20 cellular contexts compared by ENCODE assay signal in genomic region chr16:74841904-74842303, GRCh38.
A peak's percentile ranks its signal among the peaks of the same experiment; 100 is the strongest.
DNase-seq lines count a peak whose midpoint lies in the region; ATAC-seq and TF ChIP-seq lines count a peak whose summit lies in the region.
"Had no signal": no experiment of that assay in that cellular context is flagged by ENCODE, and none has a peak within 500 bp of the region (broad histone marks: within the 10 kb centered on the region; RNA-seq: fewer than 3 reads in every experiment).

No MANE protein-coding gene starts in this region.

- H3K27me3 ChIP-seq in CD4-positive, CD25-positive, alpha-beta regulatory T cell (ENCODE audit: control insufficient read depth, insufficient read depth, low read length): no peaks in the 10 kb centered on the region
- H3K27me3 ChIP-seq in esophagus squamous epithelium (no peaks in the 10 kb centered on the region), PC-3 (ENCODE audit: low read length) (no peaks in the 10 kb centered on the region), ascending aorta (no peaks in the 10 kb centered on the region)
- H3K27me3 ChIP-seq: BLaER1 treated with 17β-estradiol and CSF1 and Interleukin-3, amounts not matched to agents 10 nM and 100 nM had no signal

- H3K4me3 ChIP-seq in CD4-positive, CD25-positive, alpha-beta regulatory T cell (ENCODE audit: low read depth, low read length): no peak overlapping the region
- H3K4me3 ChIP-seq in esophagus squamous epithelium: no peak overlapping the region
- no peak overlapping the region for H3K4me3 ChIP-seq in PC-3 (ENCODE audit: low read length)
- no peak overlapping the region for H3K4me3 ChIP-seq in ascending aorta
- H3K4me3 ChIP-seq: BLaER1 treated with 17β-estradiol and CSF1 and Interleukin-3, amounts not matched to agents 10 nM and 100 nM; GM12878; GM23338 had no signal

- peak overlapping the region in 2 of 3 donors; percentile 3 to 32 for H3K27ac Mint-ChIP-seq in CD4-positive, CD25-positive, alpha-beta regulatory T cell
- no peak overlapping the region for H3K27ac Mint-ChIP-seq in MCF 10A (ENCODE audit: low read depth, unreplicated experiment)
- H3K27ac Mint-ChIP-seq: GM23338, HFFc6 had no signal

- H3K27me3 Mint-ChIP-seq in CD4-positive, CD25-positive, alpha-beta regulatory T cell: peaks cover 18% of the 10 kb centered on the region
- H3K27me3 Mint-ChIP-seq in MCF 10A (ENCODE audit: insufficient read depth, unreplicated experiment): peaks cover 12% of the 10 kb centered on the region

- DNase-seq in NCI-H2171 treated with DMSO at 0.1 percent for 48 hours (lab: John Stamatoyannopoulos, UW) (peak; percentile 8), NCI-H2171 (lab: John Stamatoyannopoulos, UW) (no peak), RWPE1 (ENCODE audit: low spot score) (no peak), esophagus squamous epithelium (lab: John Stamatoyannopoulos, UW) (no peak), PC-3 (no peak), ascending aorta (ENCODE audit: low spot score in 2 of 2) (no peak), MCF 10A (ENCODE audit: unreplicated experiment) (no peak)
- no peak for DNase-seq in CD4-positive, CD25-positive, alpha-beta regulatory T cell
- DNase-seq: 8988T; CD8-positive, alpha-beta memory T cell; COR-L47; DMS79 treated with DMSO at 0.1 percent for 48 hours; EL; HCEC 1CT; HFFc6; IMR-90 had no signal

- H3K79me2 ChIP-seq in PC-3 (ENCODE audit: low read length): no peaks in the 10 kb centered on the region

- no peak overlapping the region for H3K9ac ChIP-seq in PC-3 (ENCODE audit: low read length)
- H3K9ac ChIP-seq: BLaER1 treated with 17β-estradiol and CSF1 and Interleukin-3, amounts not matched to agents 10 nM and 100 nM had no signal

- TF ChIP-seq POLR2A in esophagus squamous epithelium (IDR thresholded peaks at IDR 0.05): no peak

- H3K36me3 Mint-ChIP-seq in CD4-positive, CD25-positive, alpha-beta regulatory T cell: no peaks in the 10 kb centered on the region
- no peaks in the 10 kb centered on the region for H3K36me3 Mint-ChIP-seq in MCF 10A (ENCODE audit: insufficient read depth, unreplicated experiment)
- H3K36me3 Mint-ChIP-seq: CD8-positive, alpha-beta memory T cell had no signal

- BruUV-seq in PC-3 (replicated peaks; lab: Mats Ljungman, UMichigan) (no TSS peak), MCF 10A (replicated peaks; lab: Mats Ljungman, UMichigan) (no TSS peak)

- no peaks in the 10 kb centered on the region for H3K36me3 ChIP-seq in CD4-positive, CD25-positive, alpha-beta regulatory T cell (ENCODE audit: control insufficient read depth, insufficient read depth, low read length)
- no peaks in the 10 kb centered on the region for H3K36me3 ChIP-seq in esophagus squamous epithelium
- no peaks in the 10 kb centered on the region for H3K36me3 ChIP-seq in PC-3 (ENCODE audit: low read depth, low read length)
- no peaks in the 10 kb centered on the region for H3K36me3 ChIP-seq in ascending aorta
- H3K36me3 ChIP-seq: BLaER1 treated with 17β-estradiol and CSF1 and Interleukin-3, amounts not matched to agents 10 nM and 100 nM had no signal

- H3K27ac ChIP-seq in CD4-positive, CD25-positive, alpha-beta regulatory T cell (ENCODE audit: insufficient read depth, low read length, poor library complexity, severe bottlenecking): no peak overlapping the region
- H3K27ac ChIP-seq in RWPE1 (peak overlapping the region; percentile 65; the same call in 1 of the 2 replicates), esophagus squamous epithelium (peak overlapping the region in 3 of 4 donors; percentile 17 to 84 (median 83)), PC-3 (ENCODE audit: low read length) (no peak overlapping the region), ascending aorta (no peak overlapping the region)
- H3K27ac ChIP-seq: BLaER1 treated with 17β-estradiol and CSF1 and Interleukin-3, amounts not matched to agents 10 nM and 100 nM; HL-60 had no signal

- no peaks in the 10 kb centered on the region for H3K9me2 ChIP-seq in PC-3 (replicated peaks; ENCODE audit: low read length)

- H3K4me1 Mint-ChIP-seq in CD4-positive, CD25-positive, alpha-beta regulatory T cell: no peaks in the 10 kb centered on the region
- H3K4me1 Mint-ChIP-seq in MCF 10A (ENCODE audit: insufficient read depth, unreplicated experiment): peaks cover 2% of the 10 kb centered on the region
- H3K4me1 Mint-ChIP-seq: CD8-positive, alpha-beta memory T cell had no signal

- H3K4me1 ChIP-seq in CD4-positive, CD25-positive, alpha-beta regulatory T cell (ENCODE audit: control insufficient read depth, insufficient read depth, low read length, poor library complexity, severe bottlenecking): no peaks in the 10 kb centered on the region
- peaks cover 3 to 55% (median 5%) of the 10 kb centered on the region in 3 donors for H3K4me1 ChIP-seq in esophagus squamous epithelium
- peaks cover 5% of the 10 kb centered on the region; the same call in 1 of the 2 replicates for H3K4me1 ChIP-seq in PC-3 (ENCODE audit: insufficient read depth, low read length)
- no peaks in the 10 kb centered on the region for H3K4me1 ChIP-seq in ascending aorta

- no peak overlapping the region for H3K4me2 ChIP-seq in PC-3 (ENCODE audit: low read length)
- H3K4me2 ChIP-seq: GM23338 had no signal

- no peaks in the 10 kb centered on the region for H3K9me3 Mint-ChIP-seq in CD4-positive, CD25-positive, alpha-beta regulatory T cell
- H3K9me3 Mint-ChIP-seq in MCF 10A (ENCODE audit: unreplicated experiment): no peaks in the 10 kb centered on the region
- H3K9me3 Mint-ChIP-seq: CD8-positive, alpha-beta memory T cell; GM23338; HFFc6 had no signal

- H3K4me3 Mint-ChIP-seq in CD4-positive, CD25-positive, alpha-beta regulatory T cell: no peak overlapping the region
- no peak overlapping the region for H3K4me3 Mint-ChIP-seq in MCF 10A (ENCODE audit: unreplicated experiment)
- H3K4me3 Mint-ChIP-seq: CD8-positive, alpha-beta memory T cell; GM23338; HFFc6 had no signal

- H2AFZ ChIP-seq in PC-3 (ENCODE audit: low read length): no peak overlapping the region

- 43 to 49% methylated on average over 3 of the region's 3 CpGs for WGBS in esophagus squamous epithelium, 2 donors

- H4K20me1 ChIP-seq in PC-3 (ENCODE audit: low read length): no peaks in the 10 kb centered on the region
- H4K20me1 ChIP-seq: BLaER1 treated with 17β-estradiol and CSF1 and Interleukin-3, amounts not matched to agents 10 nM and 100 nM had no signal

- POLR2A ChIA-PET in RWPE1 (lab: Yijun Ruan, JAX; ENCODE audit: low non-redundant PET): no interaction called here
- POLR2A ChIA-PET in PC-3 (lab: Charles Lee; ENCODE audit: unreplicated experiment): no interaction called here
- POLR2A ChIA-PET in MCF 10A (lab: Yijun Ruan, JAX): no interaction called here

- no peaks in the 10 kb centered on the region for H3K9me3 ChIP-seq in CD4-positive, CD25-positive, alpha-beta regulatory T cell (ENCODE audit: control insufficient read depth in 2 of 2, low read length in 2 of 2)
- H3K9me3 ChIP-seq in esophagus squamous epithelium (no peaks in the 10 kb centered on the region), PC-3 (ENCODE audit: low read length) (no peaks in the 10 kb centered on the region), ascending aorta (no peaks in the 10 kb centered on the region)
- H3K9me3 ChIP-seq: BLaER1 treated with 17β-estradiol and CSF1 and Interleukin-3, amounts not matched to agents 10 nM and 100 nM had no signal

- CTCF ChIA-PET in RWPE1 (lab: Yijun Ruan, JAX) (interaction anchor here (0.6 kb wide), 1 partner anchor 65 kb away, joined by 3 read pairs; no protein-coding TSS in a partner anchor), PC-3 (lab: Charles Lee) (no interaction called here), MCF 10A (lab: Yijun Ruan, JAX) (interaction anchor here (1.2 to 5.8 kb wide), 2 partner anchors 21 to 30 kb away, joined by 4 to 26 read pairs; no protein-coding TSS in a partner anchor)

- H3F3A ChIP-seq in PC-3 (ENCODE audit: low read length, unreplicated experiment): no peaks in the 10 kb centered on the region

- intact Hi-C loops in esophagus squamous epithelium (cut with DNase I) (no loop called here), PC-3 (cut with micrococcal nuclease) (no loop called here), ascending aorta (cut with DNase I) (no loop called here), MCF 10A (cut with micrococcal nuclease) (no loop called here)

- ATAC-seq in CD4-positive, CD25-positive, alpha-beta regulatory T cell (ENCODE audit: low read depth in 2 of 2): no peak
- ATAC-seq in PC-3: no peak
- ATAC-seq: GM12878 had no signal

- no peak for TF ChIP-seq CTCF in RWPE1 (conservative IDR thresholded peaks at IDR 0.05; ENCODE audit: low read depth)
- no peak for TF ChIP-seq CTCF in esophagus squamous epithelium (IDR thresholded peaks at IDR 0.05)
- no peak for TF ChIP-seq CTCF in PC-3 (conservative IDR thresholded peaks at IDR 0.05; ENCODE audit: low read depth, low read length)
- TF ChIP-seq CTCF in ascending aorta (IDR thresholded peaks at IDR 0.05): no peak
- no peak for TF ChIP-seq CTCF in MCF 10A (IDR thresholded peaks at IDR 0.05; ENCODE audit: unreplicated experiment)

Comparison
In these comparisons a context has a peak if more than half of its experiments do, and no peak if none do; other contexts are left out.
1. H3K27ac ChIP-seq: peak in RWPE1 (single experiment) and esophagus squamous epithelium (3 of 4); none in CD4-positive, CD25-positive, alpha-beta regulatory T cell (single experiment), PC-3 (single experiment) and ascending aorta (0 of 2).